ENCODE assay signal across 8 cellular contexts in genomic region chr19:1082165-1082927, GRCh38. TPM values are rescaled to one million over a fixed set of nuclear protein-coding genes. Genes with fewer than 3 reads are reported as not detected.
A peak's percentile ranks its signal among the peaks of the same experiment; 100 is the strongest.
DNase-seq lines count a peak whose midpoint lies in the region; ATAC-seq and TF ChIP-seq lines count a peak whose summit lies in the region.

No MANE protein-coding gene starts in this region.

- H3K36me3 ChIP-seq in HEK293 (ENCODE audit: control insufficient read depth in 2 of 2, insufficient read depth in 1 of 2, low read length in 2 of 2) (peaks cover 0 to 10% of the 10 kb centered on the region in 2 experiments; a peak in 1 of 3 replicates), OCI-LY1 (ENCODE audit: insufficient read depth, low read length) (peaks cover 77% of the 10 kb centered on the region), heart left ventricle (peaks cover 0 to 77% (median 0%) of the 10 kb centered on the region in 9 donors)

- TF ChIP-seq CTCF in 22Rv1 (IDR thresholded peaks at IDR 0.05) = no peak
- no peak for TF ChIP-seq CTCF in HEK293 (tag by site-specific recombination; IDR thresholded peaks at IDR 0.05)
- TF ChIP-seq CTCF in OCI-LY1 (IDR thresholded peaks at IDR 0.05; ENCODE audit: low read length) = no peak
- TF ChIP-seq CTCF in heart left ventricle (IDR thresholded peaks at IDR 0.05) = no peak

- H3K79me2 ChIP-seq in OCI-LY1 (ENCODE audit: insufficient read depth, low read length) = no peaks in the 10 kb centered on the region

- H3K4me1 ChIP-seq in HEK293 (ENCODE audit: control insufficient read depth, insufficient read depth, low read length) = no peaks in the 10 kb centered on the region
- H3K4me1 ChIP-seq in OCI-LY1 (ENCODE audit: insufficient read depth, low read length, severe bottlenecking) = peaks cover 30% of the 10 kb centered on the region
- peaks cover 0 to 43% (median 3%) of the 10 kb centered on the region in 12 donors for H3K4me1 ChIP-seq in heart left ventricle

- H3K27me3 ChIP-seq in OCI-LY1 (ENCODE audit: insufficient read depth, low read length) (no peaks in the 10 kb centered on the region), heart left ventricle (peaks cover 0 to 6% (median 0%) of the 10 kb centered on the region in 9 donors)

- intact Hi-C loops in activated T-helper 1 cell treated with anti-CD3 and anti-CD28 coated beads, Interleukin-12 subunit alpha, Interleukin-12 subunit beta, Interleukin-2, Interleukin-4 antibody, amounts not matched to agents 30 ng/mL and 10 ng/mL and 1 ng/mL, durations not matched to agents 14 hours and 24 hours and 36 hours (cut with micrococcal nuclease) = loop anchor here (1.0 kb wide), 2 partner anchors 15 to 19 kb away; partner anchors contain the start of gene ARHGAP45
- intact Hi-C loops in heart left ventricle (cut with DNase I) = loop anchor here in 1 of 10 donors (10.0 kb wide), 1 partner anchor 48 kb away; no protein-coding TSS in a partner anchor

- POLR2A ChIA-PET in HEK293 (lab: Yijun Ruan, JAX) = interaction anchor here (0.9 to 2.9 kb wide), 6 partner anchors 12 to 187 kb away, joined by 3 to 16 read pairs (median 4); partner anchors contain the start of genes CIRBP and GPX4

- peak in 3 of 4 donors; percentile 53 to 64 (median 54) for ATAC-seq in heart left ventricle
- ATAC-seq in GM21576 (IDR thresholded peaks at IDR 0.05; ENCODE audit: unreplicated experiment) = no peak
- ATAC-seq in HG02678 (IDR thresholded peaks at IDR 0.05; ENCODE audit: unreplicated experiment) = no peak

- no peaks in the 10 kb centered on the region for H3K9me3 ChIP-seq in HEK293 (ENCODE audit: control insufficient read depth, insufficient read depth, low read depth, low read length)
- no peaks in the 10 kb centered on the region for H3K9me3 ChIP-seq in OCI-LY1 (ENCODE audit: low read length)
- no peaks in the 10 kb centered on the region for H3K9me3 ChIP-seq in heart left ventricle

- H3K27ac ChIP-seq in 22Rv1 = peak overlapping the region; percentile 83
- H3K27ac ChIP-seq in HEK293 (ENCODE audit: extremely low read depth, low read depth, low read length) = no peak overlapping the region
- H3K27ac ChIP-seq in OCI-LY1 (ENCODE audit: low read depth, low read length, poor library complexity, severe bottlenecking) = no peak overlapping the region
- no peak overlapping the region for H3K27ac ChIP-seq in heart left ventricle
- peak overlapping the region in 14 of 21 experiments; percentile 2 to 73 (median 46) for H3K27ac ChIP-seq in skin epidermis

- H3K9me3 Mint-ChIP-seq in activated T-helper 1 cell treated with anti-CD3 and anti-CD28 coated beads, Interleukin-12 subunit alpha, Interleukin-12 subunit beta, Interleukin-2, Interleukin-4 antibody, amounts not matched to agents 30 ng/mL and 10 ng/mL and 1 ng/mL, durations not matched to agents 14 hours and 24 hours and 36 hours = no peaks in the 10 kb centered on the region

- CTCF ChIA-PET in HEK293 (lab: Yijun Ruan, JAX) = interaction anchor here (0.5 to 0.6 kb wide), 3 partner anchors 18 to 291 kb away, joined by 3 to 5 read pairs (median 4); no protein-coding TSS in a partner anchor

- peak overlapping the region; percentile 34 for H3K27ac Mint-ChIP-seq in activated T-helper 1 cell treated with anti-CD3 and anti-CD28 coated beads, Interleukin-12 subunit alpha, Interleukin-12 subunit beta, Interleukin-2, Interleukin-4 antibody, amounts not matched to agents 30 ng/mL and 10 ng/mL and 1 ng/mL, durations not matched to agents 14 hours and 24 hours and 36 hours

- H3K4me3 ChIP-seq in HEK293 (ENCODE audit: low read depth, low read length) (no peak overlapping the region), OCI-LY1 (ENCODE audit: low read depth, low read length, poor library complexity, severe bottlenecking) (no peak overlapping the region), heart left ventricle (peak overlapping the region in 4 of 12 donors; percentile 12 to 31 (median 29)), skin epidermis (peak overlapping the region in 4 of 7 experiments; percentile 12 to 30 (median 20))

- H3F3A ChIP-seq in OCI-LY1 (ENCODE audit: insufficient read depth, low read length) = no peaks in the 10 kb centered on the region

- DNase-seq in activated T-helper 1 cell treated with anti-CD3 and anti-CD28 coated beads, Interleukin-12 subunit alpha, Interleukin-12 subunit beta, Interleukin-2, Interleukin-4 antibody, amounts not matched to agents 30 ng/mL and 10 ng/mL and 1 ng/mL, durations not matched to agents 14 hours and 24 hours and 36 hours (ENCODE audit: low spot score) = peak; percentile 72
- peak in 2 of 5 donors; percentile 69 to 76 for DNase-seq in heart left ventricle

- no peaks in the 10 kb centered on the region for H3K9me2 ChIP-seq in OCI-LY1 (ENCODE audit: low read depth, low read length)

- no peak overlapping the region for H3K4me3 Mint-ChIP-seq in activated T-helper 1 cell treated with anti-CD3 and anti-CD28 coated beads, Interleukin-12 subunit alpha, Interleukin-12 subunit beta, Interleukin-2, Interleukin-4 antibody, amounts not matched to agents 30 ng/mL and 10 ng/mL and 1 ng/mL, durations not matched to agents 14 hours and 24 hours and 36 hours

- TF ChIP-seq POLR2A in heart left ventricle (IDR thresholded peaks at IDR 0.05) = no peak

- H4K20me1 ChIP-seq in OCI-LY1 (ENCODE audit: insufficient read depth, low read length) = no peaks in the 10 kb centered on the region

- H3K4me1 Mint-ChIP-seq in activated T-helper 1 cell treated with anti-CD3 and anti-CD28 coated beads, Interleukin-12 subunit alpha, Interleukin-12 subunit beta, Interleukin-2, Interleukin-4 antibody, amounts not matched to agents 30 ng/mL and 10 ng/mL and 1 ng/mL, durations not matched to agents 14 hours and 24 hours and 36 hours (ENCODE audit: low read depth) = peaks cover 26% of the 10 kb centered on the region

- H3K9ac ChIP-seq in OCI-LY1 (ENCODE audit: low read length) = no peak overlapping the region

- H3K27me3 Mint-ChIP-seq in activated T-helper 1 cell treated with anti-CD3 and anti-CD28 coated beads, Interleukin-12 subunit alpha, Interleukin-12 subunit beta, Interleukin-2, Interleukin-4 antibody, amounts not matched to agents 30 ng/mL and 10 ng/mL and 1 ng/mL, durations not matched to agents 14 hours and 24 hours and 36 hours (ENCODE audit: insufficient read depth) = no peaks in the 10 kb centered on the region

- H3K4me2 ChIP-seq in OCI-LY1 (ENCODE audit: low read length) = peak overlapping the region; percentile 37; the same call in 1 of the 2 replicates

- WGBS in heart left ventricle, 4 donors = 16 to 29% (median 26%) methylated on average over 22 to 51 of the region's 51 CpGs

- H2AFZ ChIP-seq in OCI-LY1 (ENCODE audit: low read length) = no peak overlapping the region

- H3K36me3 Mint-ChIP-seq in activated T-helper 1 cell treated with anti-CD3 and anti-CD28 coated beads, Interleukin-12 subunit alpha, Interleukin-12 subunit beta, Interleukin-2, Interleukin-4 antibody, amounts not matched to agents 30 ng/mL and 10 ng/mL and 1 ng/mL, durations not matched to agents 14 hours and 24 hours and 36 hours (ENCODE audit: low read depth) = peaks cover 30% of the 10 kb centered on the region

TF ChIP-seq in HEK293, 187 proteins besides CTCF, POLR2A, EP300 and RAD21 (continues in another document):
- TF ChIP-seq ZNF19 (tag by site-specific recombination; IDR thresholded peaks at IDR 0.05; ENCODE audit: low read depth) (no peak), ZNF248 (tag by site-specific recombination; IDR thresholded peaks at IDR 0.05) (no peak)

RNA-seq across cellular contexts. Expression of gene POLR2E, which starts 12.8 kb away (rescaled TPM):
- 265 and 282 TPM in 2 replicates for total RNA-seq in activated T-helper 1 cell treated with anti-CD3 and anti-CD28 coated beads, Interleukin-12 subunit alpha, Interleukin-12 subunit beta, Interleukin-2, Interleukin-4 antibody, amounts not matched to agents 30 ng/mL and 10 ng/mL and 1 ng/mL, durations not matched to agents 14 hours and 24 hours and 36 hours
- 100 to 1,000 TPM; 116 to 220 (median 139) TPM for total RNA-seq in heart left ventricle
- 100 to 1,000 TPM; 161 to 209 TPM for polyA plus RNA-seq in heart left ventricle

RNA-seq across cellular contexts. Expression of gene ARHGAP45, which starts 15.4 kb away (rescaled TPM):
- total RNA-seq in activated T-helper 1 cell treated with anti-CD3 and anti-CD28 coated beads, Interleukin-12 subunit alpha, Interleukin-12 subunit beta, Interleukin-2, Interleukin-4 antibody, amounts not matched to agents 30 ng/mL and 10 ng/mL and 1 ng/mL, durations not matched to agents 14 hours and 24 hours and 36 hours = 201 and 202 TPM in 2 replicates
- 10 to 100 TPM in 3 of 9 donors, 1 to 10 TPM in 6; 1.6 to 38.2 (median 5.1) TPM for total RNA-seq in heart left ventricle
- polyA plus RNA-seq in heart left ventricle = 1 to 10 TPM; 4.1 to 4.7 TPM

RNA-seq across cellular contexts. Expression of gene GPX4, which starts 21.4 kb away (rescaled TPM):
- total RNA-seq in activated T-helper 1 cell treated with anti-CD3 and anti-CD28 coated beads, Interleukin-12 subunit alpha, Interleukin-12 subunit beta, Interleukin-2, Interleukin-4 antibody, amounts not matched to agents 30 ng/mL and 10 ng/mL and 1 ng/mL, durations not matched to agents 14 hours and 24 hours and 36 hours = 236 and 241 TPM in 2 replicates
- total RNA-seq in heart left ventricle = 100 to 1,000 TPM; 251 to 590 (median 289) TPM
- 100 to 1,000 TPM; 377 to 558 TPM for polyA plus RNA-seq in heart left ventricle

RNA-seq across cellular contexts. Expression of gene ABCA7, which starts 42.4 kb away (rescaled TPM):
- 15.8 and 18.3 TPM in 2 replicates for total RNA-seq in activated T-helper 1 cell treated with anti-CD3 and anti-CD28 coated beads, Interleukin-12 subunit alpha, Interleukin-12 subunit beta, Interleukin-2, Interleukin-4 antibody, amounts not matched to agents 30 ng/mL and 10 ng/mL and 1 ng/mL, durations not matched to agents 14 hours and 24 hours and 36 hours
- 10 to 100 TPM in 4 of 9 donors, 1 to 10 TPM in 5; 5.9 to 12.4 (median 9.2) TPM for total RNA-seq in heart left ventricle
- polyA plus RNA-seq in heart left ventricle = 1 to 10 TPM; 2.9 to 8.8 TPM

RNA-seq across cellular contexts. Expression of gene CNN2, which starts 55.9 kb away (rescaled TPM):
- total RNA-seq in activated T-helper 1 cell treated with anti-CD3 and anti-CD28 coated beads, Interleukin-12 subunit alpha, Interleukin-12 subunit beta, Interleukin-2, Interleukin-4 antibody, amounts not matched to agents 30 ng/mL and 10 ng/mL and 1 ng/mL, durations not matched to agents 14 hours and 24 hours and 36 hours = 112 and 114 TPM in 2 replicates
- 10 to 100 TPM; 26.2 to 98.5 (median 61.6) TPM for total RNA-seq in heart left ventricle
- 10 to 100 TPM; 43.8 to 45.3 TPM for polyA plus RNA-seq in heart left ventricle

Comparison
In these comparisons a context has a peak if more than half of its experiments do, and no peak if none do; other contexts are left out.
1. H3K27ac ChIP-seq: peak in 22Rv1 (single experiment) and skin epidermis (14 of 21); none in HEK293 (single experiment), OCI-LY1 (single experiment) and heart left ventricle (0 of 12).
2. H3K4me3 ChIP-seq: peak in skin epidermis (4 of 7); none in HEK293 (single experiment) and OCI-LY1 (single experiment).
3. ATAC-seq: peak in heart left ventricle (3 of 4); none in GM21576 (single experiment) and HG02678 (single experiment).